In genomic region chr15:63146684-63147083, GRCh38 we compare ENCODE assay signal across 21 cellular contexts. TPM values are rescaled to one million over a fixed set of nuclear protein-coding genes. Genes with fewer than 3 reads are reported as not detected.
DNase-seq lines count a peak whose midpoint lies in the region; ATAC-seq and TF ChIP-seq lines count a peak whose summit lies in the region.
"Had no signal": no experiment of that assay in that cellular context is flagged by ENCODE, and none has a peak within 500 bp of the region (broad histone marks: within the 10 kb centered on the region; RNA-seq: fewer than 3 reads in every experiment).

No MANE protein-coding gene starts in this region.

- H3K4me1 ChIP-seq in mesenchymal stem cell (ENCODE audit: control insufficient read depth, insufficient read depth, low read depth, low read length): no peaks in the 10 kb centered on the region
- H3K4me1 ChIP-seq: Peyer's patch, thyroid gland had no signal

- peak; percentile 6 for DNase-seq in DMS 273 (lab: John Stamatoyannopoulos, UW; ENCODE audit: unreplicated experiment)
- no peak for DNase-seq in DMS 273 treated with DMSO at 0.1 percent for 48 hours (lab: John Stamatoyannopoulos, UW)
- DNase-seq in LNCaP clone FGC (ENCODE audit: low read depth): no peak
- peak; percentile 66 for DNase-seq in choroid plexus epithelial cell (ENCODE audit: low read depth)
- peak; percentile 22 for DNase-seq in mesenchymal stem cell
- no peak for DNase-seq in T-helper 9 cell
- DNase-seq in NCI-H446 treated with DMSO at 0.1 percent for 48 hours (lab: John Stamatoyannopoulos, UW): no peak
- DNase-seq: activated CD4-positive, CD25-positive, alpha-beta regulatory T cell treated with anti-CD3 and anti-CD28 coated beads, Interleukin-2, amount 50 U/mL, for 72 hours; activated naive CD8-positive, alpha-beta T cell treated with anti-CD3 and anti-CD28 coated beads, Interleukin-2, amount 10 ng/mL, durations not matched to agents 7 days and 5 days; Calu3; Kasumi-1; NCI-H187 treated with DMSO at 0.1 percent for 48 hours; NCI-H526 treated with DMSO at 0.1 percent for 48 hours; nephron progenitor cell; Peyer's patch; stimulated activated CD4-positive, alpha-beta T cell treated with anti-CD3 and anti-CD28 coated beads, Interleukin-1b, Interleukin-23, amount 100 ng/mL, for 48 hours; stimulated activated CD8-positive, alpha-beta memory T cell treated with anti-CD3 and anti-CD28 coated beads, Interleukin-4, amount 100 ng/mL, for 48 hours; thyroid gland had no signal

- H3K14ac ChIP-seq in mesenchymal stem cell (ENCODE audit: low read length in 2 of 2): no peak overlapping the region

- H3K4me3 ChIP-seq in LNCaP clone FGC (ENCODE audit: low read depth, low read length) (no peak overlapping the region), choroid plexus epithelial cell (ENCODE audit: low read depth, low read length) (no peak overlapping the region), mesenchymal stem cell (ENCODE audit: insufficient read depth in 1 of 2, low read depth in 1 of 2, low read length in 2 of 2) (no peak overlapping the region)
- H3K4me3 ChIP-seq: coronary artery, Peyer's patch, thyroid gland had no signal

- H2BK5ac ChIP-seq in mesenchymal stem cell (ENCODE audit: low read depth, low read length, poor library complexity, severe bottlenecking): no peak overlapping the region

- H2AK5ac ChIP-seq in mesenchymal stem cell (ENCODE audit: low read length, severe bottlenecking): no peak overlapping the region

- H3K79me1 ChIP-seq in mesenchymal stem cell (replicated peaks; ENCODE audit: low read length, poor library complexity, severe bottlenecking): no peaks in the 10 kb centered on the region

- H4K91ac ChIP-seq in mesenchymal stem cell (ENCODE audit: low read length): no peak overlapping the region

- H2AFZ ChIP-seq in mesenchymal stem cell (ENCODE audit: low read depth, low read length): no peak overlapping the region

- no peak overlapping the region for H2BK120ac ChIP-seq in mesenchymal stem cell (ENCODE audit: low read depth, low read length)

- no peak overlapping the region for H4K8ac ChIP-seq in mesenchymal stem cell (ENCODE audit: low read length)

- H3K23ac ChIP-seq in mesenchymal stem cell (ENCODE audit: low read length in 2 of 2): no peak overlapping the region

- H2BK12ac ChIP-seq in mesenchymal stem cell (ENCODE audit: low read length in 2 of 2): peak overlapping the region in 1 of 2 experiments; percentile 29

- H3K27ac ChIP-seq in mesenchymal stem cell (ENCODE audit: low read length, poor library complexity, severe bottlenecking): no peak overlapping the region
- H3K27ac ChIP-seq: 22Rv1, coronary artery, Peyer's patch, thyroid gland had no signal

- H3K27me3 ChIP-seq in mesenchymal stem cell (ENCODE audit: control insufficient read depth in 1 of 2, insufficient read depth in 1 of 2, low read length in 2 of 2): no peaks in the 10 kb centered on the region
- H3K27me3 ChIP-seq: Peyer's patch, thyroid gland had no signal

- WGBS in mesenchymal stem cell: 97% methylated on average over 3 of the region's 3 CpGs

- H3K4me2 ChIP-seq in mesenchymal stem cell (ENCODE audit: low read length, poor library complexity, severe bottlenecking): no peak overlapping the region

- peaks cover 26 to 77% of the 10 kb centered on the region in 2 experiments for H3K36me3 ChIP-seq in mesenchymal stem cell (ENCODE audit: control insufficient read depth in 1 of 2, insufficient read depth in 2 of 2, low read depth in 1 of 2, low read length in 2 of 2)

- H2BK15ac ChIP-seq in mesenchymal stem cell (ENCODE audit: low read depth, poor library complexity, severe bottlenecking): no peak overlapping the region

- no peak for ATAC-seq in GM18861 (IDR thresholded peaks at IDR 0.05; ENCODE audit: unreplicated experiment)

- H3K9me3 ChIP-seq in mesenchymal stem cell (ENCODE audit: control insufficient read depth, low read length): no peaks in the 10 kb centered on the region
- H3K9me3 ChIP-seq: Peyer's patch, thyroid gland had no signal

- TF ChIP-seq CTCF in LNCaP clone FGC (IDR thresholded peaks at IDR 0.05; ENCODE audit: control insufficient read depth, extremely low read depth, insufficient read depth) (0 out of 2 replicates have a peak, but pooled peaks have one; percentile 8), choroid plexus epithelial cell (conservative IDR thresholded peaks at IDR 0.05; ENCODE audit: low read depth, low read length) (peak; percentile 44)

- H3K4ac ChIP-seq in mesenchymal stem cell (ENCODE audit: low read depth in 1 of 2, low read length in 2 of 2): no peak overlapping the region

- H3K18ac ChIP-seq in mesenchymal stem cell (ENCODE audit: low read depth in 1 of 2, low read length in 2 of 2): no peak overlapping the region

- no peak overlapping the region for H3K9ac ChIP-seq in mesenchymal stem cell (ENCODE audit: low read length)

RNA-seq across cellular contexts. Expression of gene RPS27L, which starts 10.6 kb away (rescaled TPM):
- polyA plus RNA-seq in mesenchymal stem cell (2013, experiment 1 of 2): 252 TPM
- 272 TPM for polyA plus RNA-seq in mesenchymal stem cell (2013, experiment 2 of 2)

RNA-seq across cellular contexts. Expression of gene LACTB, which starts 25.0 kb away (rescaled TPM):
- polyA plus RNA-seq in mesenchymal stem cell (2013, experiment 1 of 2): 26.3 TPM
- polyA plus RNA-seq in mesenchymal stem cell (2013, experiment 2 of 2): 26.2 TPM

RNA-seq across cellular contexts. Expression of gene RAB8B, which starts 42.7 kb away (rescaled TPM):
- polyA plus RNA-seq in mesenchymal stem cell (2013, experiment 1 of 2): 63.1 TPM
- polyA plus RNA-seq in mesenchymal stem cell (2013, experiment 2 of 2): 60.0 TPM

Comparison
In these comparisons a context has a peak if more than half of its experiments do, and no peak if none do; other contexts are left out.
1. DNase-seq: peak in DMS 273 (single experiment), choroid plexus epithelial cell (single experiment) and mesenchymal stem cell (single experiment); none in DMS 273 treated with DMSO at 0.1 percent for 48 hours (single experiment), LNCaP clone FGC (single experiment), T-helper 9 cell (single experiment) and NCI-H446 treated with DMSO at 0.1 percent for 48 hours (single experiment).